ENCODE assay signal across 9 cellular contexts in the genomic region with DNA sequence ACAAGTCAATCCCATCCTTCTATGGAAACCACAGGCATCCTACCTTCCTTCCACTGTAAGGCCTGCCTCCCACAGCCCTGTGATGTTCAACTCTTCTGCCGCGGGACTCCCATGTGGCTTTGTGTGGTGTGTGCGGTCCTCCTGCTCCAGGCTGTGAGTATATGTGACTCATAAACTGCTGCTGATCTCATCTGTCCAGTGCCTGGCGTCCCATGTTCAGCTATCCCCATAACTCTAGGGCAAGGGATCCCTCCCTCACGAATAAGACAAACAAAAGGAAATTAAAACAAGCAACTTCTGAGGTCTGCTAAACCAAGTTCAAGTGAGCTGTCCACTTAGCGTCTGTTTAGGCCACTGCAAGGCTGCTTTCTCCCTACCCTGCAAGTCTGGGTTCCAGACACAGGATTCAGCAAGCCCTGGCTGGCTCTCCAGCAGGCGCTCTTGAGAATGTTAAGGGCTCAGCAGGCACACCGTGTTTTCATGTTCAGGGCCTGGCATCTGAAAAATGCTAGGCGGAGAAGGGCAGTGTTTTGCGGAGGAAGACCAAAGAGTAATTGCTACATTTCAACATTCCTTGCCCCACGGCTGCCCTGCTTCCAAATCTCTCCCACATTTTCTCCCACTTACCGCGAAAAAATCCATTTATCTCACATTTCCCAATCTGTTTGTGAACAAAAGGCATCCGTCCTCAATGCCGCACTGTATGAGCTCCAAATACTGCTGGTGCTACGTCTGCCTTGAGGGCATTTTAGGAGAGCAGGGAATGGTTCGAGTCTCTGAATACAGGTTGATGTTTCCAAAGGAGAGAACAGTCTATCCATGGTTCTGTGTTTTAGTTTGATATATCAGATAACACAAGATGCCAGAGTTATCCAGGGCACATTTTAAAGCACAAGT.
DNase-seq lines count a peak whose midpoint lies in the region; ATAC-seq and TF ChIP-seq lines count a peak whose summit lies in the region.
"Had no signal": no experiment of that assay in that cellular context is flagged by ENCODE, and none has a peak within 500 bp of the region (broad histone marks: within the 10 kb centered on the region; RNA-seq: fewer than 3 reads in every experiment).

No MANE protein-coding gene starts in this region.

- peak; percentile 86 for DNase-seq in GM04503 (ENCODE audit: low read depth)
- DNase-seq in adipocyte (ENCODE audit: low read depth): peak; percentile 87
- peak; percentile 26 to 31 for DNase-seq in heart right ventricle
- DNase-seq in sciatic nerve (ENCODE audit: low spot score): no peak
- no peak for DNase-seq in SHP77 treated with DMSO at 0.1 percent for 48 hours (lab: John Stamatoyannopoulos, UW)
- no peak for DNase-seq in CD1c-positive myeloid dendritic cell (ENCODE audit: extremely low spot score)
- no peak for DNase-seq in GM10248 (ENCODE audit: extremely low spot score)
- DNase-seq: stimulated activated naive CD8-positive, alpha-beta T cell treated with anti-CD3 and anti-CD28 coated beads, Interleukin-15, Interleukin-2, amounts not matched to agents 100 U/mL and 50 U/mL, for 24 hours had no signal

- no peaks in the 10 kb centered on the region for H3K27me3 ChIP-seq in adipocyte (replicated peaks; ENCODE audit: control insufficient read depth, insufficient read depth, low read length)
- no peaks in the 10 kb centered on the region for H3K27me3 ChIP-seq in heart right ventricle

- H3K9me3 ChIP-seq in adipocyte (ENCODE audit: control insufficient read depth, low read length) (no peaks in the 10 kb centered on the region), heart right ventricle (no peaks in the 10 kb centered on the region)

- TF ChIP-seq CTCF in heart right ventricle (IDR thresholded peaks at IDR 0.05) (no peak), GM10248 (IDR thresholded peaks at IDR 0.05; ENCODE audit: control extremely low read depth, extremely low read depth, low read depth, missing control alignments) (no peak)

- 44 to 50% methylated on average over 17 of the region's 17 CpGs for WGBS in heart right ventricle, 2 donors

- CTCF ChIA-PET in GM10248 (lab: Yijun Ruan, JAX): no interaction called here

- H3K27ac ChIP-seq in heart right ventricle: peak overlapping the region; percentile 31 to 78 (median 66)

- H3K4me3 ChIP-seq in adipocyte (ENCODE audit: low read length) (no peak overlapping the region), heart right ventricle (no peak overlapping the region)

- H3K36me3 ChIP-seq in adipocyte (ENCODE audit: control insufficient read depth, insufficient read depth, low read length, severe bottlenecking) (no peaks in the 10 kb centered on the region), heart right ventricle (no peaks in the 10 kb centered on the region)

- ATAC-seq in heart right ventricle (peak; percentile 67 to 94 (median 92)), sciatic nerve (peak; percentile 84), HG02870 (IDR thresholded peaks at IDR 0.05; ENCODE audit: unreplicated experiment) (no peak)
- ATAC-seq: stimulated activated naive CD8-positive, alpha-beta T cell treated with anti-CD3 and anti-CD28 coated beads, Interleukin-15, Interleukin-2, amounts not matched to agents 100 U/mL and 50 U/mL, for 24 hours had no signal

- no peak overlapping the region for H3K9ac ChIP-seq in adipocyte (ENCODE audit: low read length)

- H3K4me1 ChIP-seq in adipocyte (ENCODE audit: control insufficient read depth, insufficient read depth, low read length) (peaks cover 4% of the 10 kb centered on the region), heart right ventricle (peaks cover 0 to 35% (median 9%) of the 10 kb centered on the region in 9 donors)

- POLR2A ChIA-PET in GM10248 (lab: Yijun Ruan, JAX): no interaction called here

- intact Hi-C loops in heart right ventricle (cut with DNase I): no loop called here
- intact Hi-C loops in sciatic nerve (cut with DNase I): no loop called here

Comparison
In these comparisons a context has a peak if more than half of its experiments do, and no peak if none do; other contexts are left out.
1. DNase-seq: peak in GM04503 (single experiment), adipocyte (single experiment) and heart right ventricle (2 of 2); none in sciatic nerve (single experiment), SHP77 treated with DMSO at 0.1 percent for 48 hours (single experiment), CD1c-positive myeloid dendritic cell (single experiment) and GM10248 (single experiment).